Comparison of ENCODE assay signal across 16 cellular contexts in genomic region chr3:136914739-136915138, GRCh38.
"Had no signal": no experiment of that assay in that cellular context is flagged by ENCODE, and none has a peak within 500 bp of the region (broad histone marks: within the 10 kb centered on the region; RNA-seq: fewer than 3 reads in every experiment).

No MANE protein-coding gene starts in this region.

- H3K4me3 ChIP-seq: cardiac muscle cell, gastrocnemius medialis, heart right ventricle, lung, thoracic aorta, vagina had no signal

- H3K36me3 Mint-ChIP-seq: stimulated activated effector memory CD8-positive, alpha-beta T cell treated with anti-CD3 and anti-CD28 coated beads, Interleukin-12 subunit alpha, Interleukin-12 subunit beta, amount 100 ng/mL, for 72 hours had no signal

- ATAC-seq: gastrocnemius medialis; heart right ventricle; left cardiac atrium; stimulated activated effector memory CD8-positive, alpha-beta T cell treated with anti-CD3 and anti-CD28 coated beads, Interleukin-12 subunit alpha, Interleukin-12 subunit beta, amount 100 ng/mL, for 72 hours had no signal

- H3K27me3 Mint-ChIP-seq: activated CD4-positive, alpha-beta T cell treated with anti-CD3 and anti-CD28 coated beads, Interleukin-2, amount 10 ng/mL, durations not matched to agents 7 days and 5 days had no signal

- H3K9me3 ChIP-seq: gastrocnemius medialis, thoracic aorta, vagina had no signal

- H3K27ac Mint-ChIP-seq: activated CD4-positive, alpha-beta T cell treated with anti-CD3 and anti-CD28 coated beads, Interleukin-2, amount 10 ng/mL, durations not matched to agents 7 days and 5 days; mesothelial cell of epicardium; stimulated activated effector memory CD8-positive, alpha-beta T cell treated with anti-CD3 and anti-CD28 coated beads, Interleukin-12 subunit alpha, Interleukin-12 subunit beta, amount 100 ng/mL, for 72 hours; T-helper 2 cell treated with Interferon-gamma antibody and Interleukin-4, amounts not matched to agents 5 μg/mL and 100 μg/mL, for 36 hours had no signal

- H3K27ac ChIP-seq: cardiac muscle cell, gastrocnemius medialis, heart right ventricle, parathyroid adenoma, thoracic aorta, vagina had no signal

- H2AFZ ChIP-seq: parathyroid adenoma had no signal

- DNase-seq: activated CD4-positive, alpha-beta T cell treated with anti-CD3 and anti-CD28 coated beads, Interleukin-2, amount 10 ng/mL, durations not matched to agents 7 days and 5 days; activated naive CD4-positive, alpha-beta T cell; erythroblast; gastrocnemius medialis; heart right ventricle; left cardiac atrium; stimulated activated CD4-positive, alpha-beta T cell treated with anti-CD3 and anti-CD28 coated beads, Interleukin-12 subunit alpha, Interleukin-12 subunit beta, amount 100 ng/mL, for 4 hours; stimulated activated CD4-positive, alpha-beta T cell treated with anti-CD3 and anti-CD28 coated beads, Interleukin-2, amount 100 ng/mL, for 24 hours had no signal

- H3K27me3 ChIP-seq: cardiac muscle cell, gastrocnemius medialis, heart right ventricle, vagina had no signal

- H3K4me3 Mint-ChIP-seq: activated CD4-positive, alpha-beta T cell treated with anti-CD3 and anti-CD28 coated beads, Interleukin-2, amount 10 ng/mL, durations not matched to agents 7 days and 5 days; mesothelial cell of epicardium; stimulated activated effector memory CD8-positive, alpha-beta T cell treated with anti-CD3 and anti-CD28 coated beads, Interleukin-12 subunit alpha, Interleukin-12 subunit beta, amount 100 ng/mL, for 72 hours; T-helper 2 cell treated with Interferon-gamma antibody and Interleukin-4, amounts not matched to agents 5 μg/mL and 100 μg/mL, for 36 hours had no signal

- H3K9ac ChIP-seq: parathyroid adenoma had no signal

- H3K36me3 ChIP-seq: cardiac muscle cell, gastrocnemius medialis, heart right ventricle, thoracic aorta, vagina had no signal

- H3K9me3 Mint-ChIP-seq: stimulated activated effector memory CD8-positive, alpha-beta T cell treated with anti-CD3 and anti-CD28 coated beads, Interleukin-12 subunit alpha, Interleukin-12 subunit beta, amount 100 ng/mL, for 72 hours had no signal
